Comparison of ENCODE assay signal across 24 cellular contexts in the genomic region with DNA sequence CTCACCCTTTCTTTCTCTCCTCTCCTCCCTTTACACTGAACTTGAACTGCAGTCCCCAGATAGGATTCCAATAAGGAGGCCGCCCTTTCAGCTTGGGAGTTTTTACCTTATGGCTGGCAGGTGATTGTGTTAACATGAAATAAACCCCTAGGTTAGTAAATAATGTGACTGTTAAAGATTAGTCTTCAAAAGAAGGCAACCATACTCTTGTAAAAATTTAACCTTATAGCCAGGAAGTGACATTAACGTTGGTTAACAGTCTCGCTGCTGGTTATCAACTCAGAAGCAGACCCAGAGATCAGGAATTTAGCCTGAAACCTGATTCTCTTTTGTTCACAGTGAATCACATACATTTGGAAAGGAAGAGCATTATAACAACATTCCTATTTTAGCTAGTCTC. TPM values are rescaled to one million over a fixed set of nuclear protein-coding genes. Genes with fewer than 3 reads are reported as not detected.
DNase-seq lines count a peak whose midpoint lies in the region; ATAC-seq and TF ChIP-seq lines count a peak whose summit lies in the region.
"Had no signal": no experiment of that assay in that cellular context is flagged by ENCODE, and none has a peak within 500 bp of the region (broad histone marks: within the 10 kb centered on the region; RNA-seq: fewer than 3 reads in every experiment).

No MANE protein-coding gene starts in this region.

- H3K9me3 Mint-ChIP-seq in progenitor cell of endocrine pancreas (ENCODE audit: low read depth): no peaks in the 10 kb centered on the region
- H3K9me3 Mint-ChIP-seq in naive thymus-derived CD8-positive, alpha-beta T cell: no peaks in the 10 kb centered on the region
- H3K9me3 Mint-ChIP-seq: CD8-positive, alpha-beta memory T cell; neural crest cell had no signal

- H3K36me3 ChIP-seq in adipocyte (ENCODE audit: control insufficient read depth, insufficient read depth, low read length, severe bottlenecking) (no peaks in the 10 kb centered on the region), iPS-18a (ENCODE audit: control insufficient read depth, low read depth, low read length) (peaks cover 26% of the 10 kb centered on the region), WERI-Rb-1 (peaks cover 63% of the 10 kb centered on the region)
- H3K36me3 ChIP-seq: cardiac muscle cell had no signal

- H3K4me3 ChIP-seq in adipocyte (ENCODE audit: low read length) (no peak overlapping the region), iPS-18a (ENCODE audit: low read length) (peak overlapping the region; percentile 6), WERI-Rb-1 (ENCODE audit: low read depth, low read length) (no peak overlapping the region)
- H3K4me3 ChIP-seq: cardiac muscle cell, upper lobe of right lung had no signal

- TF ChIP-seq CTCF in progenitor cell of endocrine pancreas (IDR thresholded peaks at IDR 0.05; ENCODE audit: unreplicated experiment) (no peak), WERI-Rb-1 (IDR thresholded peaks at IDR 0.05; ENCODE audit: low read depth, low read length) (no peak)

- H3K27ac Mint-ChIP-seq in progenitor cell of endocrine pancreas: peak overlapping the region; percentile 85
- H3K27ac Mint-ChIP-seq in naive thymus-derived CD8-positive, alpha-beta T cell: no peak overlapping the region
- H3K27ac Mint-ChIP-seq: CD8-positive, alpha-beta memory T cell had no signal

- no peak for ATAC-seq in naive thymus-derived CD8-positive, alpha-beta T cell
- no peak for ATAC-seq in GM19467 (IDR thresholded peaks at IDR 0.05; ENCODE audit: unreplicated experiment)
- ATAC-seq: foreskin keratinocyte, upper lobe of right lung had no signal

- H3K27me3 ChIP-seq in adipocyte (replicated peaks; ENCODE audit: control insufficient read depth, insufficient read depth, low read length) (peaks cover 4% of the 10 kb centered on the region), iPS-18a (ENCODE audit: control insufficient read depth, insufficient read depth, low read length) (no peaks in the 10 kb centered on the region), WERI-Rb-1 (ENCODE audit: insufficient read depth, low read depth, severe bottlenecking) (no peaks in the 10 kb centered on the region)
- H3K27me3 ChIP-seq: foreskin keratinocyte, upper lobe of right lung had no signal

- H3K27ac ChIP-seq in iPS-18a (ENCODE audit: low read length) (no peak overlapping the region), WERI-Rb-1 (no peak overlapping the region)
- H3K27ac ChIP-seq: cardiac muscle cell, foreskin keratinocyte, upper lobe of right lung had no signal

- H3K9ac ChIP-seq in adipocyte (ENCODE audit: low read length) (no peak overlapping the region), iPS-18a (ENCODE audit: low read length) (peak overlapping the region; percentile 12)

- peaks cover 17% of the 10 kb centered on the region for H3K36me3 Mint-ChIP-seq in progenitor cell of endocrine pancreas (ENCODE audit: insufficient read depth)
- no peaks in the 10 kb centered on the region for H3K36me3 Mint-ChIP-seq in naive thymus-derived CD8-positive, alpha-beta T cell

- H3K9me3 ChIP-seq in adipocyte (ENCODE audit: control insufficient read depth, low read length): no peaks in the 10 kb centered on the region
- H3K9me3 ChIP-seq in iPS-18a (ENCODE audit: control insufficient read depth, low read depth, low read length): no peaks in the 10 kb centered on the region
- no peaks in the 10 kb centered on the region for H3K9me3 ChIP-seq in WERI-Rb-1 (ENCODE audit: severe bottlenecking)
- H3K9me3 ChIP-seq: upper lobe of right lung had no signal

- peak overlapping the region; percentile 55 for H3K4me3 Mint-ChIP-seq in progenitor cell of endocrine pancreas (ENCODE audit: low read depth)
- H3K4me3 Mint-ChIP-seq in naive thymus-derived CD8-positive, alpha-beta T cell: no peak overlapping the region
- H3K4me3 Mint-ChIP-seq: CD8-positive, alpha-beta memory T cell had no signal

- POLR2A ChIA-PET in naive thymus-derived CD8-positive, alpha-beta T cell (lab: Charles Lee): no interaction called here

- peaks cover 36% of the 10 kb centered on the region for H3K4me1 Mint-ChIP-seq in progenitor cell of endocrine pancreas (ENCODE audit: low read depth)
- H3K4me1 Mint-ChIP-seq in naive thymus-derived CD8-positive, alpha-beta T cell: no peaks in the 10 kb centered on the region
- H3K4me1 Mint-ChIP-seq: CD8-positive, alpha-beta memory T cell had no signal

- H3K27me3 Mint-ChIP-seq in progenitor cell of endocrine pancreas: peaks cover 6% of the 10 kb centered on the region
- peaks cover 0 to 17% (median 12%) of the 10 kb centered on the region in 5 donors for H3K27me3 Mint-ChIP-seq in naive thymus-derived CD8-positive, alpha-beta T cell

- H3K4me1 ChIP-seq in adipocyte (ENCODE audit: control insufficient read depth, insufficient read depth, low read length): no peaks in the 10 kb centered on the region
- H3K4me1 ChIP-seq in iPS-18a (ENCODE audit: control insufficient read depth, low read depth, low read length): peaks cover 28% of the 10 kb centered on the region
- H3K4me1 ChIP-seq: foreskin keratinocyte had no signal

- DNase-seq in HT1080 (ENCODE audit: low read depth) (peak; percentile 37), adipocyte (ENCODE audit: low read depth) (peak; percentile 51), progenitor cell of endocrine pancreas (ENCODE audit: low spot score, unreplicated experiment) (no peak), WERI-Rb-1 (no peak)
- DNase-seq in naive thymus-derived CD8-positive, alpha-beta T cell: no peak
- DNase-seq in activated CD4-positive, alpha-beta T cell treated with anti-CD3 and anti-CD28 coated beads, Interleukin-2, amount 50 U/mL, for 4 hours: no peak
- DNase-seq: activated CD4-positive, alpha-beta T cell treated with anti-CD3 and anti-CD28 coated beads, Interleukin-2, amount 50 U/mL, for 1 hour; activated CD8-positive, alpha-beta memory T cell treated with anti-CD3 and anti-CD28 coated beads, Interleukin-2, amount 50 U/mL, for 48 hours; activated effector memory CD4-positive, alpha-beta T cell treated with Interleukin-2 at 50 U/mL for 16 hours; CD8-positive, alpha-beta memory T cell; erythroblast; foreskin keratinocyte; hypothalamus; KBM-7; kidney glomerular epithelial cell; NCI-H748 treated with DMSO at 0.1 percent for 48 hours; SHP77; stimulated activated CD4-positive, alpha-beta T cell treated with anti-CD3 and anti-CD28 coated beads, Interleukin-12 subunit alpha, Interleukin-12 subunit beta, amount 100 ng/mL, for 4 hours; T-helper 1 cell; upper lobe of right lung had no signal

RNA-seq across cellular contexts. Expression of a gene that starts 15.2 kb away (rescaled TPM):
- 0.03 and 0.23 TPM in 2 replicates for total RNA-seq in HT1080 (2014; rRNA removed; shearing (Covaris generic))
- polyA plus RNA-seq in HT1080 (2015; cell fraction: cytosol; rRNA removed): 0.23 and 0.45 TPM in 2 replicates
- 1.5 and 1.6 TPM in 2 replicates for polyA plus RNA-seq in HT1080 (2015; cell fraction: nucleus; rRNA removed)
- total RNA-seq in progenitor cell of endocrine pancreas: 11.3 and 11.6 TPM in 2 replicates
- under 1 TPM; 0.27 to 0.39 TPM for total RNA-seq in naive thymus-derived CD8-positive, alpha-beta T cell
- under 1 TPM in 1 of 3 donors, not detected in 2; 0.09 TPM for polyA plus RNA-seq in naive thymus-derived CD8-positive, alpha-beta T cell
- polyA plus RNA-seq: cardiac muscle cell; CD8-positive, alpha-beta memory T cell had no signal

Comparison
In these comparisons a context has a peak if more than half of its experiments do, and no peak if none do; other contexts are left out.
1. DNase-seq: peak in HT1080 (single experiment) and adipocyte (single experiment); none in progenitor cell of endocrine pancreas (single experiment), naive thymus-derived CD8-positive, alpha-beta T cell (0 of 10), activated CD4-positive, alpha-beta T cell treated with anti-CD3 and anti-CD28 coated beads, Interleukin-2, amount 50 U/mL, for 4 hours (0 of 2) and WERI-Rb-1 (single experiment).